9 cellular contexts compared by ENCODE assay signal in the genomic region with DNA sequence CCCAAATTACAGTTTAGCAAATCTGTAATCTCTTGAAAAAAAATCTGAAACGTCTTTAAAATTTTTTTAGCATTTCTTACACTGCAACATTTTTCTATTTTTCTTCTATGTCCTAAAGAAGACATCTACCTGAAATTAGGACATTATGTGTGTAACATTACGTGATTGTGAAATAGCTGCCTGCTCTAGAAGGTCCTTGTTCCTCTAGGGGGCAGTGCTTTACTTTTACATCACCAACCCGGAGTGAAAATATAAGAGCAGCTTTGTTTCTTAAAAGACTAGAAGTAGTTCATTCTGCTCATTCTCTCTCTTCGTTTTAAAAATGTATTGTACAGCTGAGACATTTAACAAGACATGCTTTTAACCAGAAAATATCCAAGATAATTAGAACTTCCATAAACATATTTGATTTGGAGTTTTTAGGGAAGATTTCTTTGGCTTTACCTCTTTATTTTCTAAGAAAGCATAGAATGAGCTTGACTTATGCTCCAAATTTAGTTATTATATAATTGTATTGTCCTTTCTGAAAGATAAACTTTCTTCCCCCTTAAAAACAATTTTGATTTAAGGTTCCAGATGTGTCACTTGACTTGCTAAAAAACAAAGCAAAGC. TPM values are rescaled to one million over a fixed set of nuclear protein-coding genes. Genes with fewer than 3 reads are reported as not detected.
DNase-seq lines count a peak whose midpoint lies in the region; ATAC-seq, FAIRE-seq and TF ChIP-seq lines count a peak whose summit lies in the region.
"Had no signal": no experiment of that assay in that cellular context is flagged by ENCODE, and none has a peak within 500 bp of the region (broad histone marks: within the 10 kb centered on the region; RNA-seq: fewer than 3 reads in every experiment).

No MANE protein-coding gene starts in this region.

- peak; percentile 31 to 73 for DNase-seq in A549 (ENCODE audit: low read depth in 1 of 2, low spot score in 1 of 2)
- DNase-seq in GM04503 (ENCODE audit: low read depth) = peak; percentile 28
- peak; percentile 78 for DNase-seq in HCEC 1CT
- peak; percentile 11 for DNase-seq in RCC 7860 (ENCODE audit: low spot score)
- peak; percentile 91 for DNase-seq in choroid plexus epithelial cell (ENCODE audit: low read depth)
- DNase-seq in left kidney (ENCODE audit: low read depth, low spot score) = peak; percentile 86
- DNase-seq in thyroid gland = peak; percentile 19 to 25

- H3K4me3 ChIP-seq in A549 = no peak overlapping the region
- H3K4me3 ChIP-seq in choroid plexus epithelial cell (ENCODE audit: low read depth, low read length) = no peak overlapping the region
- H3K4me3 ChIP-seq in thyroid gland (replicated peaks in 1 of 3) = no peak overlapping the region
- H3K4me3 ChIP-seq: skin epidermis had no signal

- WGBS in A549 (ENCODE audit: missing lambda C conversion rate) = 2% methylated on average over 4 of the region's 4 CpGs
- 2 to 3% methylated on average over 4 of the region's 4 CpGs for WGBS in thyroid gland, 2 donors

- H3K27ac ChIP-seq in A549 (no peak overlapping the region), thyroid gland (no peak overlapping the region)
- H3K27ac ChIP-seq: skin epidermis had no signal

- H3K4me1 ChIP-seq in A549 = no peaks in the 10 kb centered on the region
- H3K4me1 ChIP-seq in thyroid gland = no peaks in the 10 kb centered on the region

- TF ChIP-seq POLR2A in A549 (IDR thresholded peaks at IDR 0.05; ENCODE audit: low read length) (no peak), thyroid gland (IDR thresholded peaks at IDR 0.05) (no peak)

- POLR2A ChIA-PET in A549 (lab: Yijun Ruan, JAX) = no interaction called here

- ATAC-seq in A549 = peak; percentile 80 to 83; a peak in 5 of 6 replicates

- FAIRE-seq in A549 (lab: Jason Lieb, UNC) (peak; percentile 76), RCC 7860 (lab: Jason Lieb, UNC) (peak; percentile 55)

- intact Hi-C loops in thyroid gland (cut with DNase I) = no loop called here

- CTCF ChIA-PET in A549 (lab: Yijun Ruan, JAX) = interaction anchor here (0.6 to 3.2 kb wide), 21 partner anchors 9 to 1616 kb away, joined by 3 to 21 read pairs (median 3); no protein-coding TSS in a partner anchor

- H3K27me3 ChIP-seq in thyroid gland = no peaks in the 10 kb centered on the region

- H3K9me3 ChIP-seq in A549 (no peaks in the 10 kb centered on the region), thyroid gland (no peaks in the 10 kb centered on the region)

- H3K4me2 ChIP-seq in A549 = no peak overlapping the region

- TF ChIP-seq CTCF in A549 (IDR thresholded peaks at IDR 0.05) (peak; percentile 89), LNCAP (IDR thresholded peaks at IDR 0.05) (peak; percentile 91), choroid plexus epithelial cell (conservative IDR thresholded peaks at IDR 0.05; ENCODE audit: low read depth, low read length) (peak; percentile 83), thyroid gland (IDR thresholded peaks at IDR 0.05) (peak; percentile 44 to 80 (median 58))

- H3K36me3 ChIP-seq in thyroid gland = no peaks in the 10 kb centered on the region

- peak; percentile 82 for TF ChIP-seq RAD21 in A549 (conservative IDR thresholded peaks at IDR 0.05 in 1 of 2, IDR thresholded peaks at IDR 0.05 in 1 of 2)

- TF ChIP-seq EP300 in A549 (IDR thresholded peaks at IDR 0.05) = no peak

TF ChIP-seq in A549, 52 proteins besides CTCF, POLR2A, EP300 and RAD21:
- peak; percentile 68 for TF ChIP-seq SMC3 (IDR thresholded peaks at IDR 0.05)
- TF ChIP-seq HOXB13 (CRISPR knock-in tag; IDR thresholded peaks at IDR 0.05; ENCODE audit: low read depth) = no peak
- peak; percentile 95 to 98 for TF ChIP-seq CEBPB (IDR thresholded peaks at IDR 0.05)

RNA-seq across cellular contexts. Expression of a gene that starts 48.1 kb away (rescaled TPM):
- polyA plus RNA-seq in A549 (2011; rRNA removed) (25.4 and 32.0 TPM in 2 replicates), A549 (2017; fragmentation: RNase III; extraction: RNeasy Plus Mini Kit Qiagen cat#74134 plus additional on column Dnase treatment) (14.2 to 16.0 TPM (median 14.7 TPM) in 3 replicates)
- polyA plus RNA-seq in A549 (2012; cell fraction: cytosol; rRNA removed) = 3.3 and 3.6 TPM in 2 replicates
- polyA plus RNA-seq in A549 (2012; cell fraction: nucleus; rRNA removed) = 1.9 and 2.5 TPM in 2 replicates
- 6.2 and 11.0 TPM in 2 replicates for polyA minus RNA-seq in A549 (2011; rRNA and poly(A)+ RNA removed)
- total RNA-seq in thyroid gland = 10 to 100 TPM; 11.0 to 19.2 (median 15.9) TPM

Comparison
In these comparisons a context has a peak if more than half of its experiments do, and no peak if none do; other contexts are left out.
1. DNase-seq: peak in every context shown above with its lines; median percentile 91 in choroid plexus epithelial cell; 86 in left kidney; 78 in HCEC 1CT; 52 in A549; 28 in GM04503; 22 in thyroid gland; 11 in RCC 7860.